In genomic region chr18:69586581-69586980, GRCh38 we compare ENCODE assay signal across 22 cellular contexts.
"Had no signal": no experiment of that assay in that cellular context is flagged by ENCODE, and none has a peak within 500 bp of the region (broad histone marks: within the 10 kb centered on the region; RNA-seq: fewer than 3 reads in every experiment).

No MANE protein-coding gene starts in this region.

- H3K4me3 Mint-ChIP-seq: dendritic cell treated with granulocyte-macrophage colony-stimulating factor and Interleukin-4, amounts not matched to agents 40 ng/mL and 50 ng/mL, for 4 days; immature natural killer cell; mesothelial cell of epicardium; naive B cell had no signal

- H2AFZ ChIP-seq: hepatocyte had no signal

- H3K27me3 ChIP-seq: colonic mucosa, esophagus muscularis mucosa, foreskin keratinocyte, gastroesophageal sphincter, heart left ventricle, hepatocyte, left lung had no signal

- DNase-seq: colonic mucosa; cortex of kidney; effector CD8-positive, alpha-beta T cell; foreskin keratinocyte; heart left ventricle; hypothalamus; immature natural killer cell; islet precursor cell; kidney; kidney glomerular epithelial cell; left colon; left ventricle myocardium superior; lower lobe of right lung; mesenchymal stem cell; mucosa of descending colon; naive B cell had no signal

- H3K4me2 ChIP-seq: hepatocyte had no signal

- H3K27ac Mint-ChIP-seq: dendritic cell treated with granulocyte-macrophage colony-stimulating factor and Interleukin-4, amounts not matched to agents 40 ng/mL and 50 ng/mL, for 4 days; immature natural killer cell; mesothelial cell of epicardium; naive B cell had no signal

- H3K4me3 ChIP-seq: colonic mucosa, esophagus muscularis mucosa, gastroesophageal sphincter, heart left ventricle, hepatocyte, left lung, lower lobe of right lung, mucosa of descending colon had no signal

- H3K9me3 ChIP-seq: colonic mucosa, esophagus muscularis mucosa, gastroesophageal sphincter, heart left ventricle, left lung, lower lobe of right lung, mucosa of descending colon had no signal

- H3K27ac ChIP-seq: colonic mucosa, esophagus muscularis mucosa, foreskin keratinocyte, gastroesophageal sphincter, heart left ventricle, hepatocyte, left lung, lower lobe of right lung had no signal

- H3K79me2 ChIP-seq: hepatocyte had no signal

- H3K4me1 Mint-ChIP-seq: immature natural killer cell, naive B cell had no signal

- H3K4me1 ChIP-seq: colonic mucosa, esophagus muscularis mucosa, foreskin keratinocyte, gastroesophageal sphincter, heart left ventricle, left lung, lower lobe of right lung had no signal

- H3K27me3 Mint-ChIP-seq: dendritic cell treated with granulocyte-macrophage colony-stimulating factor and Interleukin-4, amounts not matched to agents 40 ng/mL and 50 ng/mL, for 4 days had no signal

- H3K36me3 Mint-ChIP-seq: immature natural killer cell, mesothelial cell of epicardium, naive B cell had no signal

- H3K36me3 ChIP-seq: colonic mucosa, esophagus muscularis mucosa, gastroesophageal sphincter, heart left ventricle, left lung, lower lobe of right lung had no signal

- ATAC-seq: foreskin keratinocyte, gastroesophageal sphincter, heart left ventricle, left colon, left lung, left ventricle myocardium superior, lower lobe of right lung, mucosa of descending colon had no signal
